3 cellular contexts compared by ENCODE assay signal in the genomic region with DNA sequence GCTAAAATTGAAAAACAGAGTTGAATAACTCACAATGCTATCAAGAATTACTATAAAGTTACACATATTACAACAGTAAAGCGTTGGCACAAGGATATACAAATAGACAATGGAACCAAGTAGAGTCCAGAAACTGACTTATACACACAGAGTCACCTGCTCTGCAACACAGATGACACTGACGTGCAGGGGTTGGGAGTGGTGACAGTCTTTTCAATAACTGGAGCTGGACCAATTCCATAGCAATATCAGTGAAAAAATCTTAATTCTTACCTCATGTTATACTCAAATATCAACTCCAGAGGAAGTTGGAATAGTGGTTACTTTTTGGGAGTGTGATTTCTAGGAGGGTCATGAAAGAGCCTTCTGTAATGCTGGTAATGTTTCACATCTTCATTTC.
"Had no signal": no experiment of that assay in that cellular context is flagged by ENCODE, and none has a peak within 500 bp of the region (broad histone marks: within the 10 kb centered on the region; RNA-seq: fewer than 3 reads in every experiment).

No MANE protein-coding gene starts in this region.

- DNase-seq: GDM1, GF-D8 had no signal

- H3K4me3 ChIP-seq: GM12878 had no signal

- ATAC-seq: GM12878 had no signal
